In genomic region chr1:201009967-201010645, GRCh38 we compare ENCODE assay signal across 16 cellular contexts. TPM values are rescaled to one million over a fixed set of nuclear protein-coding genes. Genes with fewer than 3 reads are reported as not detected.
DNase-seq lines count a peak whose midpoint lies in the region; ATAC-seq and TF ChIP-seq lines count a peak whose summit lies in the region.
"Had no signal": no experiment of that assay in that cellular context is flagged by ENCODE, and none has a peak within 500 bp of the region (broad histone marks: within the 10 kb centered on the region; RNA-seq: fewer than 3 reads in every experiment).

No MANE protein-coding gene starts in this region.

- no peak for DNase-seq in activated CD8-positive, alpha-beta memory T cell treated with anti-CD3 and anti-CD28 coated beads, Interleukin-2, amount 10 ng/mL, durations not matched to agents 7 days and 5 days
- DNase-seq in activated CD8-positive, alpha-beta memory T cell treated with anti-CD3 and anti-CD28 coated beads, Interleukin-2, amount 50 U/mL, for 4 hours: no peak
- no peak for DNase-seq in activated CD8-positive, alpha-beta T cell treated with anti-CD3 and anti-CD28 coated beads for 36 hours
- DNase-seq in iPS-NIHi11 (ENCODE audit: low spot score) (peak; percentile 61), substantia nigra (lab: John Stamatoyannopoulos, UW) (peak in 32 of 49 donors; percentile 15 to 77 (median 51)), GM19238 (ENCODE audit: insufficient read length, low spot score) (no peak)
- no peak for DNase-seq in activated CD4-positive, CD25-positive, alpha-beta regulatory T cell treated with anti-CD3 and anti-CD28 coated beads, Interleukin-2, amount 50 U/mL, for 72 hours
- DNase-seq: activated CD8-positive, alpha-beta memory T cell treated with anti-CD3 and anti-CD28 coated beads, Interleukin-2, amount 50 U/mL, for 48 hours; effector CD8-positive, alpha-beta T cell; HCEC 1CT; left lung; NCI-H510A had no signal

- TF ChIP-seq CTCF in activated CD8-positive, alpha-beta T cell treated with anti-CD3 and anti-CD28 coated beads for 36 hours (IDR thresholded peaks at IDR 0.05): no peak

- H3K27me3 Mint-ChIP-seq in activated CD8-positive, alpha-beta memory T cell treated with anti-CD3 and anti-CD28 coated beads, Interleukin-2, amount 10 ng/mL, durations not matched to agents 7 days and 5 days: no peaks in the 10 kb centered on the region
- no peaks in the 10 kb centered on the region for H3K27me3 Mint-ChIP-seq in activated CD8-positive, alpha-beta T cell treated with anti-CD3 and anti-CD28 coated beads for 36 hours
- H3K27me3 Mint-ChIP-seq: progenitor cell of endocrine pancreas had no signal

- CTCF ChIA-PET in activated CD8-positive, alpha-beta memory T cell treated with anti-CD3 and anti-CD28 coated beads, Interleukin-2, amount 10 ng/mL, durations not matched to agents 7 days and 5 days (lab: Charles Lee): interaction anchor here (0.8 to 8.7 kb wide), 4 partner anchors 10 to 38 kb away, joined by 7 to 71 read pairs (median 12); partner anchors contain the start of gene KIF21B
- CTCF ChIA-PET in activated CD8-positive, alpha-beta T cell treated with anti-CD3 and anti-CD28 coated beads for 36 hours (lab: Charles Lee): interaction anchor here (0.8 to 2.7 kb wide), 7 partner anchors 10 to 39 kb away, joined by 3 to 15 read pairs (median 6); no protein-coding TSS in a partner anchor

- intact Hi-C loops in activated CD8-positive, alpha-beta T cell treated with anti-CD3 and anti-CD28 coated beads for 36 hours (cut with micrococcal nuclease): no loop called here

- H3K4me3 Mint-ChIP-seq in activated CD8-positive, alpha-beta memory T cell treated with anti-CD3 and anti-CD28 coated beads, Interleukin-2, amount 10 ng/mL, durations not matched to agents 7 days and 5 days: no peak overlapping the region
- no peak overlapping the region for H3K4me3 Mint-ChIP-seq in activated CD8-positive, alpha-beta T cell treated with anti-CD3 and anti-CD28 coated beads for 36 hours

- peaks cover 62% of the 10 kb centered on the region for H3K4me1 Mint-ChIP-seq in activated CD8-positive, alpha-beta memory T cell treated with anti-CD3 and anti-CD28 coated beads, Interleukin-2, amount 10 ng/mL, durations not matched to agents 7 days and 5 days
- peaks cover 56% of the 10 kb centered on the region for H3K4me1 Mint-ChIP-seq in activated CD8-positive, alpha-beta T cell treated with anti-CD3 and anti-CD28 coated beads for 36 hours (ENCODE audit: low read depth)

- H3K27ac Mint-ChIP-seq in activated CD8-positive, alpha-beta memory T cell treated with anti-CD3 and anti-CD28 coated beads, Interleukin-2, amount 10 ng/mL, durations not matched to agents 7 days and 5 days: peak overlapping the region; percentile 50
- peak overlapping the region; percentile 58 for H3K27ac Mint-ChIP-seq in activated CD8-positive, alpha-beta T cell treated with anti-CD3 and anti-CD28 coated beads for 36 hours
- H3K27ac Mint-ChIP-seq: progenitor cell of endocrine pancreas had no signal

- H3K36me3 Mint-ChIP-seq in activated CD8-positive, alpha-beta memory T cell treated with anti-CD3 and anti-CD28 coated beads, Interleukin-2, amount 10 ng/mL, durations not matched to agents 7 days and 5 days: peaks cover 21% of the 10 kb centered on the region
- peaks cover 31% of the 10 kb centered on the region for H3K36me3 Mint-ChIP-seq in activated CD8-positive, alpha-beta T cell treated with anti-CD3 and anti-CD28 coated beads for 36 hours (ENCODE audit: low read depth)

- peak overlapping the region; percentile 54 for H3K27ac ChIP-seq in substantia nigra (ENCODE audit: low read depth, low read length, poor library complexity, severe bottlenecking)
- H3K27ac ChIP-seq: ascending aorta, left lung had no signal

- no peaks in the 10 kb centered on the region for H3K9me3 Mint-ChIP-seq in activated CD8-positive, alpha-beta memory T cell treated with anti-CD3 and anti-CD28 coated beads, Interleukin-2, amount 10 ng/mL, durations not matched to agents 7 days and 5 days (ENCODE audit: low read depth)
- H3K9me3 Mint-ChIP-seq in activated CD8-positive, alpha-beta T cell treated with anti-CD3 and anti-CD28 coated beads for 36 hours: no peaks in the 10 kb centered on the region

- ATAC-seq in activated CD8-positive, alpha-beta memory T cell treated with anti-CD3 and anti-CD28 coated beads, Interleukin-2, amount 10 ng/mL, durations not matched to agents 7 days and 5 days: no peak
- no peak for ATAC-seq in activated CD8-positive, alpha-beta T cell treated with anti-CD3 and anti-CD28 coated beads for 36 hours
- no peak for ATAC-seq in HG02763 (IDR thresholded peaks at IDR 0.05; ENCODE audit: unreplicated experiment)
- ATAC-seq: left lung, Right ventricle myocardium inferior had no signal

- POLR2A ChIA-PET in activated CD8-positive, alpha-beta T cell treated with anti-CD3 and anti-CD28 coated beads for 36 hours (lab: Charles Lee): interaction anchor here (1.2 to 2.5 kb wide), 4 partner anchors 9 to 12 kb away, joined by 4 to 8 read pairs (median 4); no protein-coding TSS in a partner anchor

RNA-seq across cellular contexts. Expression of gene KIF21B, which starts 13.4 kb away (rescaled TPM):
- total RNA-seq in activated CD8-positive, alpha-beta memory T cell treated with anti-CD3 and anti-CD28 coated beads, Interleukin-2, amount 10 ng/mL, durations not matched to agents 7 days and 5 days: 100 to 1,000 TPM; 102 to 155 TPM
- 10 to 100 TPM; 93.5 to 94.0 TPM for total RNA-seq in activated CD8-positive, alpha-beta T cell treated with anti-CD3 and anti-CD28 coated beads for 36 hours

Comparison
In these comparisons a context has a peak if more than half of its experiments do, and no peak if none do; other contexts are left out.
1. DNase-seq: peak in iPS-NIHi11 (single experiment) and substantia nigra (32 of 49); none in activated CD8-positive, alpha-beta memory T cell treated with anti-CD3 and anti-CD28 coated beads, Interleukin-2, amount 10 ng/mL, durations not matched to agents 7 days and 5 days (single experiment), activated CD8-positive, alpha-beta memory T cell treated with anti-CD3 and anti-CD28 coated beads, Interleukin-2, amount 50 U/mL, for 4 hours (single experiment), activated CD8-positive, alpha-beta T cell treated with anti-CD3 and anti-CD28 coated beads for 36 hours (single experiment), activated CD4-positive, CD25-positive, alpha-beta regulatory T cell treated with anti-CD3 and anti-CD28 coated beads, Interleukin-2, amount 50 U/mL, for 72 hours (single experiment) and GM19238 (single experiment).